In the genomic region with DNA sequence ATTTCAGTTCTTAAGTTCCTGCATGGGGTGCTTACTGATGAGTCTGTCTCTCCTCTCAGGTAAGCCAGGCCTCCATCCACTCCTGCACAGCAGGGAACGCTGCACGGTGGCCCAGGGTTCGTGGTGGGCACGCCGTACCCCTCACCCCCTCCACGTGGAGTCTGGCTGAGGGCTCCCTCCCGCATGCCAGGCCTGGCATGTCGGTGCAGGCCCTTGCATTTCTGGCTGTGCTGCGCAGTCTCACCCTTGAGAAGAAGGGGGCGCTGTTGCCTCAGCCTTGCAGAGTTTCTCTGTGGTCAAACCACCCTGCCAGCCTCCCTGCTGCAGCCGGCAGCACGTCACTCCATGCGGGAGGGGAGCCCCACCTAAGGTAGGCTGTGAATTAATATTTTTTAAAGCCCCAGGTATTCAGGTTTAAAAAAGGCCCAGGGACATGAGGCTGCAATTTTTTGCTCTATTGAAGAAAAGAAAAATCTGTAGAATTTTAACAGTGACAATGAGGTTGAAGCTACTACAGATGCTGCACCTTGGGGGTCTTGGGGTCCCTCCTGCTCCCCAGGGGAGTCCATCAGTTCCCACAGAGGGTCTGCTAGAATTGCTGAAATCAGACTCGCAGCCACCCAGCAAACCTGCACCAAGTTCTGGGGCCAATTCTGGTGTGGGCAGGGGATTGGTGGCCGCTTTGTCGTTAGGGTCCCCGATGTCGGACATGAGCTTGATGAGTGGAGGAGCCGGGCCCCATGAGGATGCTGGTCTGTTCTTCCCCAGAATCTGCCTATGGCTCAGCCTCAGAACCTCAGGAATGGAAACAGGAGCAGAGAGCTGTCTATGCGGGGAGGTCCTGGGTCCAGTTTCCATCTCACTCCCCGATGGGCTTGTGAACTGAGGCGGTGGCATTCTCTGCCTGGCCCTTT, we compare ENCODE assay signal across 1 cellular context.
TF ChIP-seq lines count a peak whose summit lies in the region.

No MANE protein-coding gene starts in this region.

TF ChIP-seq in IMR-90, 13 proteins besides CTCF, POLR2A, EP300 and RAD21:
- TF ChIP-seq SMC3 (IDR thresholded peaks at IDR 0.05; ENCODE audit: low read depth, low read length) (peak; percentile 45; the same call in 1 of the 2 replicates), MAZ (IDR thresholded peaks at IDR 0.05; ENCODE audit: borderline replicate concordance, low read depth, low read length) (no peak), CEBPB (IDR thresholded peaks at IDR 0.05; ENCODE audit: low read depth, low read length) (no peak), RCOR1 (IDR thresholded peaks at IDR 0.05; ENCODE audit: insufficient replicate concordance, low read length) (no peak), MXI1 (IDR thresholded peaks at IDR 0.05; ENCODE audit: borderline replicate concordance, low read depth, low read length) (peak; percentile 46; the same call in 1 of the 2 replicates)
